ENCODE assay signal across 1 cellular context in the genomic region with DNA sequence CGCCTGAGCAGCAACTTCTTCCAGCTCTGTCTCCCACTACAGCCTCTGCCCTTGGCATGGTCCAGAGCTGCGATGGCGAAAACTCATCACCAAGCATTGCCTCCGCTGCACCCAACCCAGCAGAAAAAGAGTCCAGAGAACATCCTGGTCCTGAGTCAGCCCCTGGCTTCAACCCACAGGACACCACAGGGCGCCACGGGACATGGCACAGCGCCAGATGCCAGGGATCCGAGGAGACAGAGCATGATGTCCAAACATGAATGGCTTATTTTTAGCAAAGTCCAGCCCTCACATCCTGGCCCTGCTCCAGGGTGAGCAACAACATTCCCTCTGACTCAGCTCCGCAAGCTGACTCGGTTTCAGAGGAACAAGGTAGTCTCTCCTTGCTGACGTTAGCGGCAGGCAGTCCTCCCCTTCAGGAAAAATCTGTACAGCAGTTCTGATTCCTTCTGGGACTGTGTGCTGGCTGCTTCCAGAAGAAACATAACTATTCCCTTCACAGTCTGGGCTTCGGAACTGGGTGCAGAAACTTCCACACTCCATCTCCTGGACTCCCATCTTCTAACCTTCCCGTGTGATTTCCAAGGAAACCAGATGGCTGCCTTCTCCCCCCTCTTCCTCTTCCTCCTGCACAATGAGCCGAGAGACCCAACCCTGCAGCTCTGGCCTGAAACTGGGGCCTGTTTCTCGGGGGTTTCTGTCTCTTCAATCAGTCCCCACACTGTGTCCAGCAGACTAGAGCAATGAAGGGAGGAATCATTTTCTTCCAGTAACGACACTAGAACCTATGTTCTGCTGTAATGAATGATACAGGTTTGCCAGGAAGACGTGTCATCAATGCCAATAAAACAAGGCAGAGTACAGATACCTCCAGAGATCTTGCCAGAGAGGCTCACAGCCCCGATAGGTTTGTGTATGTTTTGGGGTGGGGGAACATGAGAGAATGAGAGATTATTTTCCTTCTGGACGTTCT.
A peak's percentile ranks its signal among the peaks of the same experiment; 100 is the strongest.
TF ChIP-seq lines count a peak whose summit lies in the region.

No MANE protein-coding gene starts in this region.

TF ChIP-seq in HepG2, 621 proteins besides CTCF, POLR2A, EP300 and RAD21 (continued from another document and continues in another):
- TF ChIP-seq, protein P1, sequence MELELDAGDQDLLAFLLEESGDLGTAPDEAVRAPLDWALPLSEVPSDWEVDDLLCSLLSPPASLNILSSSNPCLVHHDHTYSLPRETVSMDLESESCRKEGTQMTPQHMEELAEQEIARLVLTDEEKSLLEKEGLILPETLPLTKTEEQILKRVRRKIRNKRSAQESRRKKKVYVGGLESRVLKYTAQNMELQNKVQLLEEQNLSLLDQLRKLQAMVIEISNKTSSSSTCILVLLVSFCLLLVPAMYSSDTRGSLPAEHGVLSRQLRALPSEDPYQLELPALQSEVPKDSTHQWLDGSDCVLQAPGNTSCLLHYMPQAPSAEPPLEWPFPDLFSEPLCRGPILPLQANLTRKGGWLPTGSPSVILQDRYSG (CRISPR knock-in tag; IDR thresholded peaks at IDR 0.05): no peak
- no peak for TF ChIP-seq HOXA9 (CRISPR knock-in tag; IDR thresholded peaks at IDR 0.05; ENCODE audit: borderline replicate concordance)
- no peak for TF ChIP-seq ZNF775 (CRISPR knock-in tag; IDR thresholded peaks at IDR 0.05; ENCODE audit: borderline replicate concordance)
- TF ChIP-seq ZNF431 (CRISPR knock-in tag; IDR thresholded peaks at IDR 0.05; ENCODE audit: borderline replicate concordance, low read depth): peak; percentile 62; the same call in 1 of the 2 replicates
- peak; percentile 74 for TF ChIP-seq BCL6 (CRISPR knock-in tag; IDR thresholded peaks at IDR 0.05)
- peak; percentile 77 for TF ChIP-seq ZKSCAN8 (CRISPR knock-in tag; IDR thresholded peaks at IDR 0.05; ENCODE audit: borderline replicate concordance)
- no peak; the same call in 1 of the 2 replicates for TF ChIP-seq YEATS2 (CRISPR knock-in tag; IDR thresholded peaks at IDR 0.05; ENCODE audit: borderline replicate concordance)
- TF ChIP-seq ZNF703 (CRISPR knock-in tag; IDR thresholded peaks at IDR 0.05; ENCODE audit: borderline replicate concordance): no peak
- TF ChIP-seq ZNF263 (CRISPR knock-in tag; IDR thresholded peaks at IDR 0.05): peak; percentile 90
- no peak for TF ChIP-seq ZNF382 (CRISPR knock-in tag; IDR thresholded peaks at IDR 0.05; ENCODE audit: borderline replicate concordance)
- TF ChIP-seq E2F5 (CRISPR knock-in tag; conservative IDR thresholded peaks at IDR 0.05): no peak
- TF ChIP-seq GABPA (IDR thresholded peaks at IDR 0.05; ENCODE audit: low read depth, low read length): no peak
- TF ChIP-seq GABPA (CRISPR knock-in tag; IDR thresholded peaks at IDR 0.05; ENCODE audit: low read depth): peak; percentile 29; the same call in 1 of the 2 replicates
- no peak for TF ChIP-seq ATF5 (CRISPR knock-in tag; IDR thresholded peaks at IDR 0.05; ENCODE audit: low read depth)
- TF ChIP-seq ETV6 (CRISPR knock-in tag; conservative IDR thresholded peaks at IDR 0.05): no peak
- TF ChIP-seq TCF7 (IDR thresholded peaks at IDR 0.05; ENCODE audit: low read depth): no peak
- TF ChIP-seq KLF16 (CRISPR knock-in tag; IDR thresholded peaks at IDR 0.05): peak in 1 of 2 experiments; percentile 63; a peak in 2 of 4 replicates
- no peak for TF ChIP-seq ZNF782 (CRISPR knock-in tag; IDR thresholded peaks at IDR 0.05; ENCODE audit: borderline replicate concordance)
- no peak for TF ChIP-seq JARID2 (CRISPR knock-in tag; IDR thresholded peaks at IDR 0.05; ENCODE audit: insufficient replicate concordance)
- TF ChIP-seq, protein P2, sequence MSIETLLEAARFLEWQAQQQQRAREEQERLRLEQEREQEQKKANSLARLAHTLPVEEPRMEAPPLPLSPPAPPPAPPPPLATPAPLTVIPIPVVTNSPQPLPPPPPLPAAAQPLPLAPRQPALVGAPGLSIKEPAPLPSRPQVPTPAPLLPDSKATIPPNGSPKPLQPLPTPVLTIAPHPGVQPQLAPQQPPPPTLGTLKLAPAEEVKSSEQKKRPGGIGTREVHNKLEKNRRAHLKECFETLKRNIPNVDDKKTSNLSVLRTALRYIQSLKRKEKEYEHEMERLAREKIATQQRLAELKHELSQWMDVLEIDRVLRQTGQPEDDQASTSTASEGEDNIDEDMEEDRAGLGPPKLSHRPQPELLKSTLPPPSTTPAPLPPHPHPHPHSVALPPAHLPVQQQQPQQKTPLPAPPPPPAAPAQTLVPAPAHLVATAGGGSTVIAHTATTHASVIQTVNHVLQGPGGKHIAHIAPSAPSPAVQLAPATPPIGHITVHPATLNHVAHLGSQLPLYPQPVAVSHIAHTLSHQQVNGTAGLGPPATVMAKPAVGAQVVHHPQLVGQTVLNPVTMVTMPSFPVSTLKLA (IDR thresholded peaks at IDR 0.05): no peak
- peak; percentile 49; the same call in 1 of the 2 replicates for TF ChIP-seq RBFOX2 (IDR thresholded peaks at IDR 0.05; ENCODE audit: low read depth, low read length)
- no peak for TF ChIP-seq ADNP (CRISPR knock-in tag; IDR thresholded peaks at IDR 0.05)
- no peak for TF ChIP-seq ZFP36L1 (CRISPR knock-in tag; IDR thresholded peaks at IDR 0.05)
- 0 out of 2 replicates have a peak, but pooled peaks have one; percentile 34 for TF ChIP-seq ZFP37 (CRISPR knock-in tag; IDR thresholded peaks at IDR 0.05; ENCODE audit: borderline replicate concordance)
- TF ChIP-seq ZNF124 (CRISPR knock-in tag; IDR thresholded peaks at IDR 0.05): 0 out of 2 replicates have a peak, but pooled peaks have one; percentile 37
- no peak for TF ChIP-seq THYN1 (CRISPR knock-in tag; IDR thresholded peaks at IDR 0.05; ENCODE audit: borderline replicate concordance, low read depth)
- TF ChIP-seq, protein P3, sequence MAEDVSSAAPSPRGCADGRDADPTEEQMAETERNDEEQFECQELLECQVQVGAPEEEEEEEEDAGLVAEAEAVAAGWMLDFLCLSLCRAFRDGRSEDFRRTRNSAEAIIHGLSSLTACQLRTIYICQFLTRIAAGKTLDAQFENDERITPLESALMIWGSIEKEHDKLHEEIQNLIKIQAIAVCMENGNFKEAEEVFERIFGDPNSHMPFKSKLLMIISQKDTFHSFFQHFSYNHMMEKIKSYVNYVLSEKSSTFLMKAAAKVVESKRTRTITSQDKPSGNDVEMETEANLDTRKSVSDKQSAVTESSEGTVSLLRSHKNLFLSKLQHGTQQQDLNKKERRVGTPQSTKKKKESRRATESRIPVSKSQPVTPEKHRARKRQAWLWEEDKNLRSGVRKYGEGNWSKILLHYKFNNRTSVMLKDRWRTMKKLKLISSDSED (CRISPR knock-in tag; IDR thresholded peaks at IDR 0.05): no peak
- TF ChIP-seq, protein P4, sequence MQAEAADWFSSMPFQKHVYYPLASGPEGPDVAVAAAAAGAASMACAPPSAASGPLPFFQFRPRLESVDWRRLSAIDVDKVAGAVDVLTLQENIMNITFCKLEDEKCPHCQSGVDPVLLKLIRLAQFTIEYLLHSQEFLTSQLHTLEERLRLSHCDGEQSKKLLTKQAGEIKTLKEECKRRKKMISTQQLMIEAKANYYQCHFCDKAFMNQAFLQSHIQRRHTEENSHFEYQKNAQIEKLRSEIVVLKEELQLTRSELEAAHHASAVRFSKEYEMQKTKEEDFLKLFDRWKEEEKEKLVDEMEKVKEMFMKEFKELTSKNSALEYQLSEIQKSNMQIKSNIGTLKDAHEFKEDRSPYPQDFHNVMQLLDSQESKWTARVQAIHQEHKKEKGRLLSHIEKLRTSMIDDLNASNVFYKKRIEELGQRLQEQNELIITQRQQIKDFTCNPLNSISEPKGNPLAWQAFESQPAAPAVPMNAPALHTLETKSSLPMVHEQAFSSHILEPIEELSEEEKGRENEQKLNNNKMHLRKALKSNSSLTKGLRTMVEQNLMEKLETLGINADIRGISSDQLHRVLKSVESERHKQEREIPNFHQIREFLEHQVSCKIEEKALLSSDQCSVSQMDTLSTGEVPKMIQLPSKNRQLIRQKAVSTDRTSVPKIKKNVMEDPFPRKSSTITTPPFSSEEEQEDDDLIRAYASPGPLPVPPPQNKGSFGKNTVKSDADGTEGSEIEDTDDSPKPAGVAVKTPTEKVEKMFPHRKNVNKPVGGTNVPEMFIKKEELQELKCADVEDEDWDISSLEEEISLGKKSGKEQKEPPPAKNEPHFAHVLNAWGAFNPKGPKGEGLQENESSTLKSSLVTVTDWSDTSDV (CRISPR knock-in tag; IDR thresholded peaks at IDR 0.05): no peak
- peak; percentile 62; the same call in 1 of the 2 replicates for TF ChIP-seq PPARG (CRISPR knock-in tag; conservative IDR thresholded peaks at IDR 0.05)
- TF ChIP-seq SAFB2 (CRISPR knock-in tag; IDR thresholded peaks at IDR 0.05; ENCODE audit: borderline replicate concordance, low read depth): no peak; the same call in 1 of the 2 replicates
- no peak for TF ChIP-seq CHD4 (IDR thresholded peaks at IDR 0.05; ENCODE audit: borderline replicate concordance, low read length)
- no peak for TF ChIP-seq ZFP1 (CRISPR knock-in tag; IDR thresholded peaks at IDR 0.05)
- TF ChIP-seq CBX5 (CRISPR knock-in tag; IDR thresholded peaks at IDR 0.05; ENCODE audit: borderline replicate concordance): peak; percentile 48; the same call in 1 of the 2 replicates
- TF ChIP-seq, protein P5, sequence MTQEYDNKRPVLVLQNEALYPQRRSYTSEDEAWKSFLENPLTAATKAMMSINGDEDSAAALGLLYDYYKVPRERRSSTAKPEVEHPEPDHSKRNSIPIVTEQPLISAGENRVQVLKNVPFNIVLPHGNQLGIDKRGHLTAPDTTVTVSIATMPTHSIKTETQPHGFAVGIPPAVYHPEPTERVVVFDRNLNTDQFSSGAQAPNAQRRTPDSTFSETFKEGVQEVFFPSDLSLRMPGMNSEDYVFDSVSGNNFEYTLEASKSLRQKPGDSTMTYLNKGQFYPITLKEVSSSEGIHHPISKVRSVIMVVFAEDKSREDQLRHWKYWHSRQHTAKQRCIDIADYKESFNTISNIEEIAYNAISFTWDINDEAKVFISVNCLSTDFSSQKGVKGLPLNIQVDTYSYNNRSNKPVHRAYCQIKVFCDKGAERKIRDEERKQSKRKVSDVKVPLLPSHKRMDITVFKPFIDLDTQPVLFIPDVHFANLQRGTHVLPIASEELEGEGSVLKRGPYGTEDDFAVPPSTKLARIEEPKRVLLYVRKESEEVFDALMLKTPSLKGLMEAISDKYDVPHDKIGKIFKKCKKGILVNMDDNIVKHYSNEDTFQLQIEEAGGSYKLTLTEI (CRISPR knock-in tag; conservative IDR thresholded peaks at IDR 0.05): no peak
- no peak for TF ChIP-seq ASH2L (IDR thresholded peaks at IDR 0.05; ENCODE audit: insufficient read length, low read depth, low read length)
- TF ChIP-seq MYC (CRISPR knock-in tag; IDR thresholded peaks at IDR 0.05; ENCODE audit: borderline replicate concordance): peak; percentile 56; the same call in 1 of the 2 replicates
- TF ChIP-seq BHLHE40 (IDR thresholded peaks at IDR 0.05; ENCODE audit: low read length): peak; percentile 54; the same call in 1 of the 2 replicates
- TF ChIP-seq, protein P6, sequence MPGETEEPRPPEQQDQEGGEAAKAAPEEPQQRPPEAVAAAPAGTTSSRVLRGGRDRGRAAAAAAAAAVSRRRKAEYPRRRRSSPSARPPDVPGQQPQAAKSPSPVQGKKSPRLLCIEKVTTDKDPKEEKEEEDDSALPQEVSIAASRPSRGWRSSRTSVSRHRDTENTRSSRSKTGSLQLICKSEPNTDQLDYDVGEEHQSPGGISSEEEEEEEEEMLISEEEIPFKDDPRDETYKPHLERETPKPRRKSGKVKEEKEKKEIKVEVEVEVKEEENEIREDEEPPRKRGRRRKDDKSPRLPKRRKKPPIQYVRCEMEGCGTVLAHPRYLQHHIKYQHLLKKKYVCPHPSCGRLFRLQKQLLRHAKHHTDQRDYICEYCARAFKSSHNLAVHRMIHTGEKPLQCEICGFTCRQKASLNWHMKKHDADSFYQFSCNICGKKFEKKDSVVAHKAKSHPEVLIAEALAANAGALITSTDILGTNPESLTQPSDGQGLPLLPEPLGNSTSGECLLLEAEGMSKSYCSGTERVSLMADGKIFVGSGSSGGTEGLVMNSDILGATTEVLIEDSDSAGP (CRISPR knock-in tag; IDR thresholded peaks at IDR 0.05; ENCODE audit: borderline replicate concordance): peak; percentile 47; the same call in 1 of the 2 replicates
- peak; percentile 63 for TF ChIP-seq FOXP4 (CRISPR knock-in tag; IDR thresholded peaks at IDR 0.05)
- TF ChIP-seq ZBTB25 (CRISPR knock-in tag; IDR thresholded peaks at IDR 0.05): no peak
- TF ChIP-seq PAX8 (CRISPR knock-in tag; IDR thresholded peaks at IDR 0.05; ENCODE audit: borderline replicate concordance): 0 out of 2 replicates have a peak, but pooled peaks have one; percentile 48
- 0 out of 2 replicates have a peak, but pooled peaks have one; percentile 61 for TF ChIP-seq NRL (CRISPR knock-in tag; IDR thresholded peaks at IDR 0.05; ENCODE audit: borderline replicate concordance)
- TF ChIP-seq GATA4 (IDR thresholded peaks at IDR 0.05; ENCODE audit: borderline replicate concordance, low read depth): no peak; the same call in 1 of the 2 replicates
